10 cellular contexts compared by ENCODE assay signal in genomic region chr1:100187912-100188311, GRCh38. TPM values are rescaled to one million over a fixed set of nuclear protein-coding genes. Genes with fewer than 3 reads are reported as not detected.
DNase-seq lines count a peak whose midpoint lies in the region; ATAC-seq and TF ChIP-seq lines count a peak whose summit lies in the region.
"Had no signal": no experiment of that assay in that cellular context is flagged by ENCODE, and none has a peak within 500 bp of the region (broad histone marks: within the 10 kb centered on the region; RNA-seq: fewer than 3 reads in every experiment).

No MANE protein-coding gene starts in this region.

- no peaks in the 10 kb centered on the region for H3K4me1 ChIP-seq in fibroblast of lung (ENCODE audit: control insufficient read depth, extremely low read depth, insufficient read depth, low read length)
- peaks cover 7% of the 10 kb centered on the region for H3K4me1 ChIP-seq in neural progenitor cell

- H3K27me3 Mint-ChIP-seq in neural progenitor cell (ENCODE audit: insufficient read depth, low read depth): no peaks in the 10 kb centered on the region
- H3K27me3 Mint-ChIP-seq: activated T-helper 17 cell treated with anti-CD3 and anti-CD28 coated beads, Interleukin-2, amount 50 U/mL, for 72 hours had no signal

- H3K36me3 Mint-ChIP-seq in neural progenitor cell: peaks cover 4% of the 10 kb centered on the region

- H3K27me3 ChIP-seq in fibroblast of lung (ENCODE audit: control insufficient read depth, insufficient read depth, low read length): no peaks in the 10 kb centered on the region
- no peaks in the 10 kb centered on the region for H3K27me3 ChIP-seq in neural progenitor cell
- H3K27me3 ChIP-seq: dorsolateral prefrontal cortex had no signal

- no peaks in the 10 kb centered on the region for H3K9me3 ChIP-seq in fibroblast of lung (ENCODE audit: control insufficient read depth, insufficient read depth, low read depth, low read length)
- no peaks in the 10 kb centered on the region for H3K9me3 ChIP-seq in neural progenitor cell (ENCODE audit: low read depth)

- H3K36me3 ChIP-seq in fibroblast of lung (ENCODE audit: control insufficient read depth, insufficient read depth, low read length): no peaks in the 10 kb centered on the region
- no peaks in the 10 kb centered on the region for H3K36me3 ChIP-seq in neural progenitor cell

- H3K27ac Mint-ChIP-seq in neural progenitor cell: no peak overlapping the region
- H3K27ac Mint-ChIP-seq: activated T-helper 17 cell treated with anti-CD3 and anti-CD28 coated beads, Interleukin-2, amount 50 U/mL, for 72 hours had no signal

- H3K4me2 ChIP-seq in fibroblast of lung (ENCODE audit: extremely low read depth, insufficient read depth, low read length) (no peak overlapping the region), neural progenitor cell (no peak overlapping the region)

- H3K27ac ChIP-seq in fibroblast of lung (ENCODE audit: insufficient read depth, low read length) (no peak overlapping the region), neural progenitor cell (no peak overlapping the region)

- H3K9me3 Mint-ChIP-seq in neural progenitor cell: no peaks in the 10 kb centered on the region
- H3K9me3 Mint-ChIP-seq: activated T-helper 17 cell treated with anti-CD3 and anti-CD28 coated beads, Interleukin-2, amount 50 U/mL, for 72 hours had no signal

- H3K4me3 ChIP-seq in AG10803 (ENCODE audit: low read length): no peak overlapping the region
- H3K4me3 ChIP-seq in fibroblast of lung (replicated peaks in 1 of 4; ENCODE audit: control extremely low read depth in 1 of 4, insufficient read depth in 1 of 4, low read depth in 3 of 4, low read length in 4 of 4): no peak overlapping the region
- no peak overlapping the region for H3K4me3 ChIP-seq in neural progenitor cell

- peaks cover 5% of the 10 kb centered on the region for H3F3A ChIP-seq in neural progenitor cell (ENCODE audit: low read depth)

- DNase-seq in AG10803 (ENCODE audit: low read depth) (peak; percentile 77), NCI-H2196 (lab: John Stamatoyannopoulos, UW; ENCODE audit: unreplicated experiment) (peak; percentile 40), fibroblast of lung (ENCODE audit: low read depth in 2 of 2) (peak; percentile 70 to 73), medulla oblongata (ENCODE audit: extremely low spot score) (peak; percentile 55), NCI-H2107 (lab: John Stamatoyannopoulos, UW) (no peak), neural progenitor cell (ENCODE audit: low spot score) (no peak)
- DNase-seq in activated T-cell treated with anti-CD3 and anti-CD28 coated beads, Interleukin-2, amount 50 U/mL, for 1 hour: no peak

- no peak overlapping the region for H2AFZ ChIP-seq in fibroblast of lung (ENCODE audit: low read length)
- H2AFZ ChIP-seq in neural progenitor cell (replicated peaks): no peak overlapping the region

- H3K4me3 Mint-ChIP-seq in neural progenitor cell: no peak overlapping the region
- H3K4me3 Mint-ChIP-seq: activated T-helper 17 cell treated with anti-CD3 and anti-CD28 coated beads, Interleukin-2, amount 50 U/mL, for 72 hours had no signal

- H4K20me1 ChIP-seq in fibroblast of lung (ENCODE audit: control insufficient read depth, extremely low read depth, insufficient read depth, low read length): no peaks in the 10 kb centered on the region
- H4K20me1 ChIP-seq in neural progenitor cell (ENCODE audit: low read depth): no peaks in the 10 kb centered on the region

- no peaks in the 10 kb centered on the region for H3K79me2 ChIP-seq in fibroblast of lung (ENCODE audit: control insufficient read depth, insufficient read depth, low read length)
- no peaks in the 10 kb centered on the region for H3K79me2 ChIP-seq in neural progenitor cell (ENCODE audit: low read depth)

- no peak overlapping the region for H3K9ac ChIP-seq in fibroblast of lung (ENCODE audit: insufficient read depth, low read length)
- no peak overlapping the region for H3K9ac ChIP-seq in neural progenitor cell

- ATAC-seq in GM21619 (IDR thresholded peaks at IDR 0.05; ENCODE audit: unreplicated experiment): no peak
- ATAC-seq: activated T-helper 17 cell treated with anti-CD3 and anti-CD28 coated beads, Interleukin-2, amount 50 U/mL, for 72 hours had no signal

- TF ChIP-seq CTCF in AG10803 (conservative IDR thresholded peaks at IDR 0.05; ENCODE audit: low read length): no peak
- TF ChIP-seq CTCF in fibroblast of lung (conservative IDR thresholded peaks at IDR 0.05 in 1 of 2, IDR thresholded peaks at IDR 0.05 in 1 of 2; ENCODE audit: low read depth in 1 of 2, low read length in 2 of 2): no peak
- no peak for TF ChIP-seq CTCF in neural progenitor cell (IDR thresholded peaks at IDR 0.05)

- H3K4me1 Mint-ChIP-seq in neural progenitor cell: peaks cover 4% of the 10 kb centered on the region
- H3K4me1 Mint-ChIP-seq: activated T-helper 17 cell treated with anti-CD3 and anti-CD28 coated beads, Interleukin-2, amount 50 U/mL, for 72 hours had no signal

RNA-seq across cellular contexts. Expression of gene LRRC39, which starts 9.9 kb away (rescaled TPM):
- 0.50 and 0.51 TPM in 2 replicates for total RNA-seq in fibroblast of lung
- polyA plus RNA-seq in fibroblast of lung: 0.54 and 0.64 TPM in 2 replicates
- polyA plus RNA-seq in fibroblast of lung (2012): 0.21 and 0.23 TPM in 2 replicates
- polyA minus RNA-seq in fibroblast of lung (ENCODE audit: low replicate concordance): not detected in 2 replicates
- 0.54 and 0.87 TPM in 2 replicates for total RNA-seq in neural progenitor cell (ENCODE audit: low replicate concordance)

RNA-seq across cellular contexts. Expression of gene TRMT13, which starts 54.9 kb away (rescaled TPM):
- total RNA-seq in fibroblast of lung: 14.1 and 16.3 TPM in 2 replicates
- 9.2 and 10.4 TPM in 2 replicates for polyA plus RNA-seq in fibroblast of lung
- 7.1 and 7.7 TPM in 2 replicates for polyA plus RNA-seq in fibroblast of lung (2012)
- not detected in 2 replicates for polyA minus RNA-seq in fibroblast of lung (ENCODE audit: low replicate concordance)
- 19.7 and 28.8 TPM in 2 replicates for total RNA-seq in neural progenitor cell (ENCODE audit: low replicate concordance)

RNA-seq across cellular contexts. Expression of gene SASS6, which starts 55.2 kb away (rescaled TPM):
- 1.5 and 1.8 TPM in 2 replicates for total RNA-seq in fibroblast of lung
- 0.79 and 1.7 TPM in 2 replicates for polyA plus RNA-seq in fibroblast of lung
- polyA plus RNA-seq in fibroblast of lung (2012): 1.0 and 1.9 TPM in 2 replicates
- polyA minus RNA-seq in fibroblast of lung (ENCODE audit: low replicate concordance): 0.52 TPM in 1 of 2 replicates, not detected in the other
- total RNA-seq in neural progenitor cell (ENCODE audit: low replicate concordance): 16.7 and 31.7 TPM in 2 replicates

Comparison
In these comparisons a context has a peak if more than half of its experiments do, and no peak if none do; other contexts are left out.
1. DNase-seq: peak in AG10803 (single experiment), NCI-H2196 (single experiment), fibroblast of lung (2 of 2) and medulla oblongata (single experiment); none in NCI-H2107 (single experiment), activated T-cell treated with anti-CD3 and anti-CD28 coated beads, Interleukin-2, amount 50 U/mL, for 1 hour (single experiment) and neural progenitor cell (single experiment).